ENCODE assay signal across 9 cellular contexts in genomic region chr12:54229624-54230212, GRCh38. TPM values are rescaled to one million over a fixed set of nuclear protein-coding genes. Genes with fewer than 3 reads are reported as not detected.
DNase-seq lines count a peak whose midpoint lies in the region; ATAC-seq and TF ChIP-seq lines count a peak whose summit lies in the region.
"Had no signal": no experiment of that assay in that cellular context is flagged by ENCODE, and none has a peak within 500 bp of the region (broad histone marks: within the 10 kb centered on the region; RNA-seq: fewer than 3 reads in every experiment).

No MANE protein-coding gene starts in this region.

- H3K27ac ChIP-seq in sigmoid colon (peak overlapping the region; percentile 30 to 61 (median 46)), testis (no peak overlapping the region)

- H3K4me1 ChIP-seq in sigmoid colon: peaks cover 0 to 12% (median 0%) of the 10 kb centered on the region in 4 donors
- H3K4me1 ChIP-seq in testis: peaks cover 5% of the 10 kb centered on the region

- H3K9me3 ChIP-seq in sigmoid colon (no peaks in the 10 kb centered on the region), testis (no peaks in the 10 kb centered on the region)

- no peak for TF ChIP-seq CTCF in sigmoid colon (IDR thresholded peaks at IDR 0.05)
- TF ChIP-seq CTCF in testis (IDR thresholded peaks at IDR 0.05): no peak

- H3K4me3 ChIP-seq in sigmoid colon (no peak overlapping the region), testis (no peak overlapping the region)

- DNase-seq in EH (ENCODE audit: low read depth) (peak; percentile 98), SW480 (ENCODE audit: low spot score) (peak; percentile 52), foreskin melanocyte (peak; percentile 47), sigmoid colon (peak; percentile 80), GF-D8 (lab: John Stamatoyannopoulos, UW) (no peak), testis (no peak), iPS-NIHi7 (ENCODE audit: extremely low spot score) (no peak)
- DNase-seq: activated CD4-positive, alpha-beta T cell treated with anti-CD3 and anti-CD28 coated beads, Interleukin-2, amount 50 U/mL, for 48 hours had no signal

- intact Hi-C loops in sigmoid colon (cut with DNase I) (no loop called here), testis (cut with DNase I; ENCODE audit: low total_unique reads) (loop anchor here (10.0 kb wide), 1 partner anchor 145 kb away; no protein-coding TSS in a partner anchor)

- TF ChIP-seq EP300 in sigmoid colon (IDR thresholded peaks at IDR 0.05): no peak

- H3K27me3 ChIP-seq in sigmoid colon: no peaks in the 10 kb centered on the region
- no peaks in the 10 kb centered on the region for H3K27me3 ChIP-seq in testis

- TF ChIP-seq POLR2A in sigmoid colon (IDR thresholded peaks at IDR 0.05): no peak
- TF ChIP-seq POLR2A in testis (IDR thresholded peaks at IDR 0.05): no peak

- ATAC-seq in GM21619 (IDR thresholded peaks at IDR 0.05; ENCODE audit: unreplicated experiment): no peak

- H3K36me3 ChIP-seq in sigmoid colon (no peaks in the 10 kb centered on the region), testis (ENCODE audit: low read depth, missing control alignments) (no peaks in the 10 kb centered on the region)

- 78 to 83% methylated on average over 4 of the region's 4 CpGs for WGBS in sigmoid colon, 2 donors
- 73 to 76% methylated on average over 4 of the region's 4 CpGs for WGBS in testis, 2 donors

RNA-seq across cellular contexts. Expression of gene SMUG1, which starts 40.9 kb away (rescaled TPM):
- 10 to 100 TPM; 21.4 to 40.4 (median 38.1) TPM for total RNA-seq in sigmoid colon
- polyA plus RNA-seq in sigmoid colon: 10 to 100 TPM; 21.5 to 64.7 (median 43.8) TPM
- 10 to 100 TPM; 33.8 to 37.2 TPM for total RNA-seq in testis
- 35.8 TPM for polyA plus RNA-seq in testis (ENCODE audit: insufficient read depth, low read depth, low replicate concordance)

RNA-seq across cellular contexts. Expression of gene CBX5, which starts 50.2 kb away (rescaled TPM):
- total RNA-seq in sigmoid colon: 10 to 100 TPM; 18.6 to 30.7 (median 24.8) TPM
- polyA plus RNA-seq in sigmoid colon: 10 to 100 TPM in 1 of 3 donors, 1 to 10 TPM in 2; 3.0 to 17.2 (median 4.9) TPM
- 10 to 100 TPM; 52.7 to 63.9 TPM for total RNA-seq in testis
- 66.4 TPM for polyA plus RNA-seq in testis (ENCODE audit: insufficient read depth, low read depth, low replicate concordance)

RNA-seq across cellular contexts. Expression of gene HNRNPA1, which starts 50.8 kb away (rescaled TPM):
- total RNA-seq in sigmoid colon (100 to 1,000 TPM; 318 to 657 (median 410) TPM), testis (100 to 1,000 TPM; 250 to 293 TPM)
- polyA plus RNA-seq in sigmoid colon (1,000 to 10,000 TPM in 2 of 3 donors, 100 to 1,000 TPM in 1; 594 to 1,311 (median 1,117) TPM), testis (ENCODE audit: insufficient read depth, low read depth, low replicate concordance) (534 TPM)

Comparison
In these comparisons a context has a peak if more than half of its experiments do, and no peak if none do; other contexts are left out.
1. DNase-seq: peak in EH (single experiment), SW480 (single experiment), foreskin melanocyte (single experiment) and sigmoid colon (single experiment); none in GF-D8 (single experiment), testis (single experiment) and iPS-NIHi7 (single experiment).
2. H3K27ac ChIP-seq: peak in sigmoid colon (4 of 4); none in testis (0 of 2).